1 cellular context compared by ENCODE assay signal in genomic region chr17:59840329-59840907, GRCh38.
A peak's percentile ranks its signal among the peaks of the same experiment; 100 is the strongest.
TF ChIP-seq lines count a peak whose summit lies in the region.

No MANE protein-coding gene starts in this region.

TF ChIP-seq in HepG2, 621 proteins besides CTCF, POLR2A, EP300 and RAD21 (continued from another document and continues in another):
- TF ChIP-seq, protein P1, sequence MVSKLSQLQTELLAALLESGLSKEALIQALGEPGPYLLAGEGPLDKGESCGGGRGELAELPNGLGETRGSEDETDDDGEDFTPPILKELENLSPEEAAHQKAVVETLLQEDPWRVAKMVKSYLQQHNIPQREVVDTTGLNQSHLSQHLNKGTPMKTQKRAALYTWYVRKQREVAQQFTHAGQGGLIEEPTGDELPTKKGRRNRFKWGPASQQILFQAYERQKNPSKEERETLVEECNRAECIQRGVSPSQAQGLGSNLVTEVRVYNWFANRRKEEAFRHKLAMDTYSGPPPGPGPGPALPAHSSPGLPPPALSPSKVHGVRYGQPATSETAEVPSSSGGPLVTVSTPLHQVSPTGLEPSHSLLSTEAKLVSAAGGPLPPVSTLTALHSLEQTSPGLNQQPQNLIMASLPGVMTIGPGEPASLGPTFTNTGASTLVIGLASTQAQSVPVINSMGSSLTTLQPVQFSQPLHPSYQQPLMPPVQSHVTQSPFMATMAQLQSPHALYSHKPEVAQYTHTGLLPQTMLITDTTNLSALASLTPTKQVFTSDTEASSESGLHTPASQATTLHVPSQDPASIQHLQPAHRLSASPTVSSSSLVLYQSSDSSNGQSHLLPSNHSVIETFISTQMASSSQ (IDR thresholded peaks at IDR 0.05; ENCODE audit: low read depth), result no peak
- TF ChIP-seq, protein P1 (CRISPR knock-in tag; IDR thresholded peaks at IDR 0.05; ENCODE audit: borderline replicate concordance), result no peak
- TF ChIP-seq ZC3H13 (CRISPR knock-in tag; IDR thresholded peaks at IDR 0.05) (0 out of 2 replicates have a peak, but pooled peaks have one; percentile 6), RBM39 (IDR thresholded peaks at IDR 0.05; ENCODE audit: low read depth, low read length, poor library complexity, severe bottlenecking) (peak; percentile 6), PPARG (CRISPR knock-in tag; conservative IDR thresholded peaks at IDR 0.05) (no peak), CHCHD3 (CRISPR knock-in tag; IDR thresholded peaks at IDR 0.05) (no peak), PAX8 (CRISPR knock-in tag; IDR thresholded peaks at IDR 0.05; ENCODE audit: borderline replicate concordance) (no peak), KDM5A (IDR thresholded peaks at IDR 0.05; ENCODE audit: borderline replicate concordance, low read length) (no peak), ZBTB39 (CRISPR knock-in tag; IDR thresholded peaks at IDR 0.05) (no peak), ZNF382 (CRISPR knock-in tag; IDR thresholded peaks at IDR 0.05; ENCODE audit: borderline replicate concordance) (no peak), ZNF34 (CRISPR knock-in tag; IDR thresholded peaks at IDR 0.05; ENCODE audit: borderline replicate concordance) (no peak), CEBPG (CRISPR knock-in tag; IDR thresholded peaks at IDR 0.05) (0 out of 2 replicates have a peak, but pooled peaks have one; percentile 5), ZFX (CRISPR knock-in tag; IDR thresholded peaks at IDR 0.05; ENCODE audit: low read depth) (peak; percentile 28; the same call in 1 of the 2 replicates), POLR2AphosphoS2 (IDR thresholded peaks at IDR 0.05; ENCODE audit: low read depth, low read length) (peak; percentile 88), ZHX2 (IDR thresholded peaks at IDR 0.05; ENCODE audit: low read depth) (no peak), ZHX2 (CRISPR knock-in tag; IDR thresholded peaks at IDR 0.05; ENCODE audit: borderline replicate concordance) (no peak), ZKSCAN8 (CRISPR knock-in tag; IDR thresholded peaks at IDR 0.05; ENCODE audit: borderline replicate concordance) (no peak), MAFF (IDR thresholded peaks at IDR 0.05; ENCODE audit: low read depth, low read length) (no peak), ZNF629 (CRISPR knock-in tag; conservative IDR thresholded peaks at IDR 0.05) (no peak), ZNF512 (CRISPR knock-in tag; IDR thresholded peaks at IDR 0.05) (no peak), ZZZ3 (CRISPR knock-in tag; IDR thresholded peaks at IDR 0.05; ENCODE audit: borderline replicate concordance) (no peak), ZNF350 (CRISPR knock-in tag; IDR thresholded peaks at IDR 0.05; ENCODE audit: borderline replicate concordance, low read depth) (no peak), ZNF816 (CRISPR knock-in tag; IDR thresholded peaks at IDR 0.05; ENCODE audit: borderline replicate concordance) (peak; percentile 88; the same call in 1 of the 2 replicates), SSRP1 (CRISPR knock-in tag; IDR thresholded peaks at IDR 0.05) (peak; percentile 22; the same call in 1 of the 2 replicates), ZNF430 (CRISPR knock-in tag; IDR thresholded peaks at IDR 0.05) (peak; percentile 28), HNRNPL (IDR thresholded peaks at IDR 0.05; ENCODE audit: low read depth, low read length) (peak; percentile 81; the same call in 1 of the 2 replicates), CREM (IDR thresholded peaks at IDR 0.05) (peak; percentile 10; the same call in 1 of the 2 replicates), CREM (CRISPR knock-in tag; IDR thresholded peaks at IDR 0.05) (no peak), ZBTB49 (CRISPR knock-in tag; IDR thresholded peaks at IDR 0.05; ENCODE audit: borderline replicate concordance) (no peak), ZNF720 (CRISPR knock-in tag; IDR thresholded peaks at IDR 0.05) (no peak), NFYC (CRISPR knock-in tag; IDR thresholded peaks at IDR 0.05) (no peak), PAF1 (CRISPR knock-in tag; IDR thresholded peaks at IDR 0.05) (peak; percentile 58), ZNF766 (CRISPR knock-in tag; IDR thresholded peaks at IDR 0.05; ENCODE audit: borderline replicate concordance) (no peak), RFX3 (CRISPR knock-in tag; IDR thresholded peaks at IDR 0.05) (no peak), ZFP1 (CRISPR knock-in tag; IDR thresholded peaks at IDR 0.05) (no peak), ZNF607 (CRISPR knock-in tag; IDR thresholded peaks at IDR 0.05; ENCODE audit: borderline replicate concordance) (no peak)
- TF ChIP-seq, protein P2, sequence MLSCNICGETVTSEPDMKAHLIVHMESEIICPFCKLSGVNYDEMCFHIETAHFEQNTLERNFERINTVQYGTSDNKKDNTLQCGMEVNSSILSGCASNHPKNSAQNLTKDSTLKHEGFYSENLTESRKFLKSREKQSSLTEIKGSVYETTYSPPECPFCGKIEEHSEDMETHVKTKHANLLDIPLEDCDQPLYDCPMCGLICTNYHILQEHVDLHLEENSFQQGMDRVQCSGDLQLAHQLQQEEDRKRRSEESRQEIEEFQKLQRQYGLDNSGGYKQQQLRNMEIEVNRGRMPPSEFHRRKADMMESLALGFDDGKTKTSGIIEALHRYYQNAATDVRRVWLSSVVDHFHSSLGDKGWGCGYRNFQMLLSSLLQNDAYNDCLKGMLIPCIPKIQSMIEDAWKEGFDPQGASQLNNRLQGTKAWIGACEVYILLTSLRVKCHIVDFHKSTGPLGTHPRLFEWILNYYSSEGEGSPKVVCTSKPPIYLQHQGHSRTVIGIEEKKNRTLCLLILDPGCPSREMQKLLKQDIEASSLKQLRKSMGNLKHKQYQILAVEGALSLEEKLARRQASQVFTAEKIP (CRISPR knock-in tag; IDR thresholded peaks at IDR 0.05; ENCODE audit: borderline replicate concordance), result no peak
